ENCODE assay signal across 8 cellular contexts in the genomic region with DNA sequence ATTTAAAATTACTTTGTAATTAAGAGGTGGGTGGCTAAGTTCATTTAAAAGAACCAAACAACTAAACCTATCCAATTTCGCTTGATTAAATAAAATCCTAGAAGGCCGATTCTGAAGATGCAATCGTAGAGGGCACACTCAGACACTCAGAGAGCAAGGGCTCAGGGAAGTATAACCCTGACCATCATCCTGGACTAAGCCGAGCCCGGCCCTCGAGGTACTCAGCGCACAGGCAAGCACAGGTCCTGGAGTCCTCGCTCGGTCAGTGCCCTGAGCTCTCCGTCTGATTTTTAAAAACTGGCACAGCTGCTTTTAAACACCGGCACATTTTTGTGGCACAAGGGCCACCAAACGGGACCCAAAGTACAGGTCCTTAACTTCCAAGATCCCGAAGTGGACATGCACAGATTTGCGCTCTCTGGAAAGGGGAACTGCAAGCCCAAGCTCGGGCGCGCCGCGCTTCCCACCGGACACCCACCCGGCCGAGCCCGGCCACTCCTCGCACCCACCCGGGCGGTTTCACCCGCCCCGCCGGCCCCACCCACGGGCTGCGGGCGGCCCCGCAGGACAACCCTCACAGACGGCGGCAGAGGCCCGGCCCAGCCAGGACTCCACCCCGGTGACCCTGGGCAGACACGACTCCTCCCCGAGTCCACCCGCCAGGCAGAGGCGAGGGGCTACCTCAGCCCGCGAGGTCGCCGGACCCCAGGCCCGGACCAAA.
DNase-seq lines count a peak whose midpoint lies in the region; ATAC-seq and TF ChIP-seq lines count a peak whose summit lies in the region.
"Not testable (repeated sequence)": the region's sequence is repeated elsewhere in the genome, so short reads cannot be mapped to it uniquely, and the experiment has no call there.

No MANE protein-coding gene starts in this region.

- H3K9me2 ChIP-seq in Loucy (replicated peaks; ENCODE audit: low read depth, low read length), result not testable (repeated sequence)

- H3F3A ChIP-seq in Loucy (ENCODE audit: low read depth), result not testable (repeated sequence)

- H3K27me3 ChIP-seq in A673 (replicated peaks; ENCODE audit: insufficient read depth, low read depth, low read length, poor library complexity); Loucy (ENCODE audit: insufficient read depth, low read length, poor library complexity, severe bottlenecking); ectodermal cell (ENCODE audit: control insufficient read depth, insufficient read depth, low read length, poor library complexity, severe bottlenecking); left lung; gastrocnemius medialis: not testable (repeated sequence)

- H4K20me1 ChIP-seq in Loucy (ENCODE audit: insufficient read depth, low read length, poor library complexity, severe bottlenecking), result not testable (repeated sequence)

- not testable (repeated sequence) for H3K9me3 ChIP-seq in A673 (ENCODE audit: low read depth, low read length, poor library complexity, severe bottlenecking); Loucy (ENCODE audit: insufficient read depth, low read depth, low read length); ectodermal cell (ENCODE audit: control insufficient read depth, low read length); left lung; gastrocnemius medialis

- intact Hi-C loops in A673 (cut with micrococcal nuclease; ENCODE audit: unreplicated experiment); left lung (cut with DNase I); gastrocnemius medialis (cut with DNase I; ENCODE audit: low total_unique reads): not testable (repeated sequence)

- peak overlapping the region; percentile 42 for H3K4me2 ChIP-seq in Loucy (ENCODE audit: low read depth, low read length, poor library complexity, severe bottlenecking)

- DNase-seq in A673 (ENCODE audit: low spot score), result not testable (repeated sequence)
- DNase-seq in activated T-cell treated with anti-CD3 and anti-CD28 coated beads, Interleukin-2, amount 50 U/mL, for 1 hour, result peak; percentile 51
- DNase-seq in left lung (peak in 1 of 2 donors; percentile 87), gastrocnemius medialis (peak in 1 of 2 donors; percentile 49)

- H3K79me2 ChIP-seq in Loucy (ENCODE audit: insufficient read depth, low read length), result peaks cover 33% of the 10 kb centered on the region

- H3K4me1 ChIP-seq in A673 (ENCODE audit: insufficient read depth, low read length, poor library complexity, severe bottlenecking); Loucy (ENCODE audit: insufficient read depth, low read length, poor library complexity, severe bottlenecking); ectodermal cell (ENCODE audit: control insufficient read depth, insufficient read depth, low read length); left lung; gastrocnemius medialis: not testable (repeated sequence)

- TF ChIP-seq POLR2A in gastrocnemius medialis (IDR thresholded peaks at IDR 0.05), result not testable (repeated sequence)

- H3K9ac ChIP-seq in Loucy (ENCODE audit: low read depth, low read length, poor library complexity, severe bottlenecking), result peak overlapping the region; percentile 73

- ATAC-seq in GM19025 (IDR thresholded peaks at IDR 0.05; ENCODE audit: low read depth, unreplicated experiment), result peak; percentile 35
- peak; percentile 27 for ATAC-seq in HG02870 (IDR thresholded peaks at IDR 0.05; ENCODE audit: unreplicated experiment)
- ATAC-seq in left lung, result peak; percentile 74
- peak; percentile 53 to 77 for ATAC-seq in gastrocnemius medialis

- not testable (repeated sequence) for BruUV-seq in A673 (replicated peaks; lab: Mats Ljungman, UMichigan)

- H3K27ac ChIP-seq in A673 (ENCODE audit: low read depth, low read length, poor library complexity, severe bottlenecking), result peak overlapping the region; percentile 68
- not testable (repeated sequence) for H3K27ac ChIP-seq in ectodermal cell (ENCODE audit: insufficient read depth, low read depth, low read length, poor library complexity, severe bottlenecking)
- H3K27ac ChIP-seq in left lung, result peak overlapping the region in 1 of 2 donors; percentile 73
- peak overlapping the region; percentile 49 to 97 (median 89) for H3K27ac ChIP-seq in gastrocnemius medialis

- H3K4me3 ChIP-seq in A673 (ENCODE audit: low read depth, low read length, poor library complexity, severe bottlenecking), result peak overlapping the region; percentile 64
- peak overlapping the region; percentile 88 for H3K4me3 ChIP-seq in Loucy (ENCODE audit: low read length, poor library complexity, severe bottlenecking)
- peak overlapping the region; percentile 66 for H3K4me3 ChIP-seq in ectodermal cell (ENCODE audit: insufficient read depth, low read depth, low read length)
- H3K4me3 ChIP-seq in left lung, result peak overlapping the region; percentile 73 to 86
- H3K4me3 ChIP-seq in gastrocnemius medialis, result peak overlapping the region; percentile 64 to 100 (median 84)

- not testable (repeated sequence) for TF ChIP-seq CTCF in A673 (conservative IDR thresholded peaks at IDR 0.05; ENCODE audit: low read depth, low read length); Loucy (conservative IDR thresholded peaks at IDR 0.05; ENCODE audit: low read length); left lung (IDR thresholded peaks at IDR 0.05); gastrocnemius medialis (IDR thresholded peaks at IDR 0.05 in 4 of 5, conservative IDR thresholded peaks at IDR 0.05 in 1 of 5)

- 1% methylated on average over 18 to 23 of the region's 46 CpGs for WGBS in ectodermal cell, 2 experiments

- POLR2A ChIA-PET in A673 (lab: Charles Lee; ENCODE audit: low non-redundant PET), result not testable (repeated sequence)

- not testable (repeated sequence) for H2AFZ ChIP-seq in Loucy (ENCODE audit: low read length)

- not testable (repeated sequence) for H3K36me3 ChIP-seq in A673 (ENCODE audit: insufficient read depth, low read length, poor library complexity, severe bottlenecking); Loucy (ENCODE audit: insufficient read depth, low read length); ectodermal cell (ENCODE audit: control insufficient read depth, insufficient read depth, low read length); left lung; gastrocnemius medialis

- CTCF ChIA-PET in A673 (lab: Charles Lee), result not testable (repeated sequence)

- in situ Hi-C loops in gastrocnemius medialis (cut with MboI; ENCODE audit: low sequenced_read_pairs in 4 of 4), result not testable (repeated sequence)
